In genomic region chr14:76768201-76768656, GRCh38 we compare ENCODE assay signal across 9 cellular contexts. TPM values are rescaled to one million over a fixed set of nuclear protein-coding genes. Genes with fewer than 3 reads are reported as not detected.
A peak's percentile ranks its signal among the peaks of the same experiment; 100 is the strongest.
DNase-seq lines count a peak whose midpoint lies in the region; ATAC-seq and TF ChIP-seq lines count a peak whose summit lies in the region.
"Had no signal": no experiment of that assay in that cellular context is flagged by ENCODE, and none has a peak within 500 bp of the region (broad histone marks: within the 10 kb centered on the region; RNA-seq: fewer than 3 reads in every experiment).

No MANE protein-coding gene starts in this region.

- H4K5ac ChIP-seq in IMR-90 (ENCODE audit: low read depth, low read length), result no peak overlapping the region

- H3K27me3 Mint-ChIP-seq in activated CD8-positive, alpha-beta T cell treated with anti-CD3 and anti-CD28 coated beads for 36 hours, result peaks cover 17% of the 10 kb centered on the region

- peaks cover 17% of the 10 kb centered on the region for H3K4me1 Mint-ChIP-seq in activated CD8-positive, alpha-beta T cell treated with anti-CD3 and anti-CD28 coated beads for 36 hours (ENCODE audit: low read depth)

- H2BK15ac ChIP-seq in IMR-90 (ENCODE audit: low read depth, low read length), result no peak overlapping the region

- H3K4me1 ChIP-seq in BLaER1 treated with 17β-estradiol and CSF1 and Interleukin-3, amounts not matched to agents 10 nM and 100 nM, result peaks cover 42 to 98% (median 65%) of the 10 kb centered on the region in 10 experiments
- H3K4me1 ChIP-seq in IMR-90 (ENCODE audit: control insufficient read depth, insufficient read depth, low read length), result peaks cover 11% of the 10 kb centered on the region
- H3K4me1 ChIP-seq in esophagus muscularis mucosa, result peaks cover 40 to 68% (median 47%) of the 10 kb centered on the region in 4 donors
- H3K4me1 ChIP-seq in trophoblast cell (ENCODE audit: control insufficient read depth in 1 of 2, insufficient read depth in 2 of 2, low read length in 2 of 2), result peaks cover 18 to 29% of the 10 kb centered on the region in 2 experiments
- peaks cover 0 to 4% of the 10 kb centered on the region in 2 donors for H3K4me1 ChIP-seq in aorta (ENCODE audit: control insufficient read depth in 1 of 2, insufficient read depth in 2 of 2, low read length in 2 of 2)

- no peak overlapping the region for H3K4me3 Mint-ChIP-seq in activated CD8-positive, alpha-beta T cell treated with anti-CD3 and anti-CD28 coated beads for 36 hours

- H3K27ac ChIP-seq in BLaER1 treated with 17β-estradiol and CSF1 and Interleukin-3, amounts not matched to agents 10 nM and 100 nM, result peak overlapping the region; percentile 24 to 89 (median 73); a peak in 21 of 22 replicates
- H3K27ac ChIP-seq in IMR-90 (ENCODE audit: insufficient read depth, low read length) (no peak overlapping the region), esophagus muscularis mucosa (replicated peaks in 1 of 4) (peak overlapping the region in 3 of 4 donors; percentile 43 to 70 (median 69)), trophoblast cell (ENCODE audit: low read depth, low read length) (no peak overlapping the region), aorta (ENCODE audit: low read depth in 1 of 2, low read length in 2 of 2) (peak overlapping the region in 1 of 2 donors; percentile 2)
- H3K27ac ChIP-seq: C4-2B had no signal

- H3K18ac ChIP-seq in IMR-90 (ENCODE audit: low read depth, low read length) (no peak overlapping the region), trophoblast cell (ENCODE audit: low read length) (no peak overlapping the region)

- TF ChIP-seq CTCF in IMR-90 (conservative IDR thresholded peaks at IDR 0.05; ENCODE audit: low read depth, low read length), result no peak
- TF ChIP-seq CTCF in activated CD8-positive, alpha-beta T cell treated with anti-CD3 and anti-CD28 coated beads for 36 hours (IDR thresholded peaks at IDR 0.05), result no peak
- no peak for TF ChIP-seq CTCF in esophagus muscularis mucosa (IDR thresholded peaks at IDR 0.05)

- no peak overlapping the region for H2AK9ac ChIP-seq in IMR-90 (replicated peaks; ENCODE audit: low read depth, low read length, poor library complexity)

- H4K8ac ChIP-seq in IMR-90 (ENCODE audit: low read depth in 2 of 2, low read length in 2 of 2), result peak overlapping the region; percentile 3 to 42; a peak in 2 of 4 replicates
- H4K8ac ChIP-seq in trophoblast cell (ENCODE audit: low read depth, low read length), result no peak overlapping the region

- in situ Hi-C loops in IMR-90 (cut with MboI; ENCODE audit: low sequenced_read_pairs), result no loop called here

- H3K4me2 ChIP-seq in BLaER1 treated with 17β-estradiol and CSF1 and Interleukin-3, amounts not matched to agents 10 nM and 100 nM, result peak overlapping the region; percentile 74 to 98 (median 90)
- H3K4me2 ChIP-seq in IMR-90 (ENCODE audit: low read depth, low read length), result no peak overlapping the region
- no peak overlapping the region for H3K4me2 ChIP-seq in trophoblast cell (ENCODE audit: low read length)

- no peaks in the 10 kb centered on the region for H3K79me2 ChIP-seq in trophoblast cell (ENCODE audit: control insufficient read depth, insufficient read depth, low read length, poor library complexity)

- no peak overlapping the region for H2BK12ac ChIP-seq in trophoblast cell (ENCODE audit: low read length)

- POLR2A ChIA-PET in IMR-90 (lab: Charles Lee; ENCODE audit: unreplicated experiment), result no interaction called here
- POLR2A ChIA-PET in activated CD8-positive, alpha-beta T cell treated with anti-CD3 and anti-CD28 coated beads for 36 hours (lab: Charles Lee), result no interaction called here

- no peaks in the 10 kb centered on the region for H3K9me3 Mint-ChIP-seq in activated CD8-positive, alpha-beta T cell treated with anti-CD3 and anti-CD28 coated beads for 36 hours

- no peaks in the 10 kb centered on the region for H3K36me3 Mint-ChIP-seq in activated CD8-positive, alpha-beta T cell treated with anti-CD3 and anti-CD28 coated beads for 36 hours (ENCODE audit: low read depth)

- H2AK5ac ChIP-seq in IMR-90 (ENCODE audit: low read depth, low read length) (no peak overlapping the region), trophoblast cell (ENCODE audit: low read length) (no peak overlapping the region)

- TF ChIP-seq EP300 in esophagus muscularis mucosa (IDR thresholded peaks at IDR 0.05), result no peak

- no peak overlapping the region for H3K14ac ChIP-seq in IMR-90 (replicated peaks; ENCODE audit: low read depth, low read length)
- no peak overlapping the region for H3K14ac ChIP-seq in trophoblast cell (ENCODE audit: low read length)

- H3K27ac Mint-ChIP-seq in activated CD8-positive, alpha-beta T cell treated with anti-CD3 and anti-CD28 coated beads for 36 hours, result peak overlapping the region; percentile 59

- H2BK5ac ChIP-seq in IMR-90 (ENCODE audit: low read depth, low read length, poor library complexity, severe bottlenecking) (no peak overlapping the region), trophoblast cell (ENCODE audit: low read depth, low read length, poor library complexity) (no peak overlapping the region)

- peak; percentile 79 for ATAC-seq in GM21381 (IDR thresholded peaks at IDR 0.05; ENCODE audit: unreplicated experiment)
- ATAC-seq in IMR-90 (ENCODE audit: low read depth), result no peak
- peak; percentile 99 for ATAC-seq in activated CD8-positive, alpha-beta T cell treated with anti-CD3 and anti-CD28 coated beads for 36 hours
- ATAC-seq in aorta (ENCODE audit: low FRiP score), result peak; percentile 68

- no peaks in the 10 kb centered on the region for H4K20me1 ChIP-seq in BLaER1 treated with 17β-estradiol and CSF1 and Interleukin-3, amounts not matched to agents 10 nM and 100 nM
- H4K20me1 ChIP-seq in IMR-90 (ENCODE audit: insufficient read depth, low read length), result no peaks in the 10 kb centered on the region

- no TSS peak for BruUV-seq in IMR-90 (replicated peaks; lab: Mats Ljungman, UMichigan)

- peak overlapping the region; percentile 34; the same call in 1 of the 2 replicates for H3K4ac ChIP-seq in IMR-90 (ENCODE audit: low read depth, low read length)
- no peak overlapping the region for H3K4ac ChIP-seq in trophoblast cell (ENCODE audit: low read depth, low read length)

- peaks cover 6% of the 10 kb centered on the region; the same call in 1 of the 2 replicates for H3K9me1 ChIP-seq in IMR-90 (ENCODE audit: insufficient read depth, low read length)

- no peak for TF ChIP-seq POLR2A in IMR-90 (IDR thresholded peaks at IDR 0.05; ENCODE audit: low read depth, low read length)
- TF ChIP-seq POLR2A in esophagus muscularis mucosa (IDR thresholded peaks at IDR 0.05; ENCODE audit: low read depth), result no peak

- no peak overlapping the region for H3K56ac ChIP-seq in IMR-90 (ENCODE audit: extremely low read depth, insufficient read depth, low read length)

- intact Hi-C loops in IMR-90 (cut with micrococcal nuclease) (no loop called here), esophagus muscularis mucosa (cut with DNase I) (no loop called here), aorta (cut with DNase I) (no loop called here)
- intact Hi-C loops in activated CD8-positive, alpha-beta T cell treated with anti-CD3 and anti-CD28 coated beads for 36 hours (cut with micrococcal nuclease), result no loop called here

- no peak overlapping the region for H2BK20ac ChIP-seq in IMR-90 (ENCODE audit: low read depth, low read length)

- peaks cover 0 to 11% (median 8%) of the 10 kb centered on the region in 11 experiments; a peak in 16 of 22 replicates for H3K27me3 ChIP-seq in BLaER1 treated with 17β-estradiol and CSF1 and Interleukin-3, amounts not matched to agents 10 nM and 100 nM
- no peaks in the 10 kb centered on the region for H3K27me3 ChIP-seq in IMR-90 (ENCODE audit: control insufficient read depth, insufficient read depth, low read length)
- H3K27me3 ChIP-seq in esophagus muscularis mucosa, result no peaks in the 10 kb centered on the region
- peaks cover under 1% of the 10 kb centered on the region for H3K27me3 ChIP-seq in trophoblast cell (ENCODE audit: insufficient read depth, low read length)
- no peaks in the 10 kb centered on the region for H3K27me3 ChIP-seq in aorta (ENCODE audit: control insufficient read depth in 1 of 2, insufficient read depth in 2 of 2, low read length in 1 of 2)

- no peak overlapping the region for H4K12ac ChIP-seq in trophoblast cell (ENCODE audit: low read depth, low read length)

- no peak overlapping the region for H2BK120ac ChIP-seq in IMR-90 (ENCODE audit: low read depth, low read length)
- H2BK120ac ChIP-seq in trophoblast cell (ENCODE audit: insufficient read depth, low read length, poor library complexity), result no peak overlapping the region

- H2AFZ ChIP-seq in IMR-90 (replicated peaks; ENCODE audit: low read length, poor library complexity) (peak overlapping the region; percentile 62), trophoblast cell (ENCODE audit: insufficient read depth, low read length, poor library complexity) (peak overlapping the region; percentile 6)

- WGBS in IMR-90 (ENCODE audit: extremely low coverage in 2 of 2, insufficient read length in 1 of 2), 2 experiments, result no CpG with 5 or more reads among the region's 11 CpGs
- WGBS in esophagus muscularis mucosa, result 42% methylated on average over 7 of the region's 11 CpGs
- WGBS in trophoblast cell (ENCODE audit: extremely low coverage, insufficient coverage, insufficient read length), result no CpG with 5 or more reads among the region's 11 CpGs
- WGBS in aorta, 2 donors, result 2 to 4% methylated on average over 11 of the region's 11 CpGs

- CTCF ChIA-PET in IMR-90 (lab: Yijun Ruan, JAX), result no interaction called here
- CTCF ChIA-PET in activated CD8-positive, alpha-beta T cell treated with anti-CD3 and anti-CD28 coated beads for 36 hours (lab: Charles Lee), result interaction anchor here (0.8 to 8.6 kb wide), 3 partner anchors 16 to 58 kb away, joined by 3 to 51 read pairs (median 7); no protein-coding TSS in a partner anchor

- no peak for DNase-seq in IMR-90
- peak; percentile 79 for DNase-seq in activated CD8-positive, alpha-beta T cell treated with anti-CD3 and anti-CD28 coated beads for 36 hours
- no peak for DNase-seq in esophagus muscularis mucosa (ENCODE audit: extremely low spot score)
- DNase-seq in trophoblast cell, result peak; percentile 42 to 45
- DNase-seq in aorta, result peak; percentile 82 to 90
- no peak for DNase-seq in superior temporal gyrus (ENCODE audit: extremely low spot score)

- peak overlapping the region in 10 of 11 experiments; percentile 29 to 70 (median 58); a peak in 17 of 22 replicates for H3K9ac ChIP-seq in BLaER1 treated with 17β-estradiol and CSF1 and Interleukin-3, amounts not matched to agents 10 nM and 100 nM
- no peak overlapping the region for H3K9ac ChIP-seq in IMR-90 (ENCODE audit: low read depth, low read length)
- H3K9ac ChIP-seq in trophoblast cell (ENCODE audit: low read length), result no peak overlapping the region

- TF ChIP-seq RAD21 in IMR-90 (IDR thresholded peaks at IDR 0.05; ENCODE audit: low read length), result no peak

- H3K79me1 ChIP-seq in IMR-90 (ENCODE audit: low read depth in 1 of 2, low read length in 2 of 2) (no peaks in the 10 kb centered on the region), trophoblast cell (ENCODE audit: low read length) (peaks cover 9% of the 10 kb centered on the region)

- peak overlapping the region in 4 of 10 experiments; percentile 9 to 44 (median 22); a peak in 5 of 20 replicates for H3K4me3 ChIP-seq in BLaER1 treated with 17β-estradiol and CSF1 and Interleukin-3, amounts not matched to agents 10 nM and 100 nM
- H3K4me3 ChIP-seq in IMR-90 (ENCODE audit: insufficient read depth, low read depth, low read length) (no peak overlapping the region), esophagus muscularis mucosa (no peak overlapping the region), trophoblast cell (ENCODE audit: low read depth, low read length) (no peak overlapping the region), aorta (ENCODE audit: low read length in 2 of 2) (no peak overlapping the region)

- dilution Hi-C loops in IMR-90 (cut with HindIII; ENCODE audit: low sequenced_read_pairs, unreplicated experiment), result no loop called here

- H3K36me3 ChIP-seq in BLaER1 treated with 17β-estradiol and CSF1 and Interleukin-3, amounts not matched to agents 10 nM and 100 nM, result no peaks in the 10 kb centered on the region; a peak in 1 of 22 replicates
- H3K36me3 ChIP-seq in IMR-90 (ENCODE audit: control insufficient read depth, insufficient read depth, low read length), result peaks cover 4% of the 10 kb centered on the region; the same call in 1 of the 2 replicates
- H3K36me3 ChIP-seq in esophagus muscularis mucosa, result peaks cover 0 to 9% (median 2%) of the 10 kb centered on the region in 4 donors
- H3K36me3 ChIP-seq in trophoblast cell (ENCODE audit: control insufficient read depth in 1 of 2, insufficient read depth in 2 of 2, low read length in 2 of 2), result no peaks in the 10 kb centered on the region
- H3K36me3 ChIP-seq in aorta (ENCODE audit: control insufficient read depth in 1 of 2, insufficient read depth in 2 of 2, low read length in 1 of 2), result no peaks in the 10 kb centered on the region

- H4K91ac ChIP-seq in IMR-90 (ENCODE audit: insufficient read depth, low read depth, low read length) (no peak overlapping the region), trophoblast cell (ENCODE audit: low read depth, low read length) (no peak overlapping the region)

- H3K23ac ChIP-seq in IMR-90 (ENCODE audit: low read depth, low read length) (no peak overlapping the region), trophoblast cell (ENCODE audit: low read length) (no peak overlapping the region)

- H3K9me3 ChIP-seq in BLaER1 treated with 17β-estradiol and CSF1 and Interleukin-3, amounts not matched to agents 10 nM and 100 nM (replicated peaks in 1 of 11), result no peaks in the 10 kb centered on the region
- H3K9me3 ChIP-seq in IMR-90 (ENCODE audit: control insufficient read depth, insufficient read depth, low read length) (no peaks in the 10 kb centered on the region), esophagus muscularis mucosa (no peaks in the 10 kb centered on the region), trophoblast cell (ENCODE audit: insufficient read depth, low read depth, low read length) (no peaks in the 10 kb centered on the region), aorta (ENCODE audit: control insufficient read depth, low read length) (no peaks in the 10 kb centered on the region)

RNA-seq across cellular contexts. Expression of gene VASH1, which starts 7.0 kb away (rescaled TPM):
- total RNA-seq in IMR-90 (2012; rRNA removed) (1.9 and 2.0 TPM in 2 replicates), esophagus muscularis mucosa (10 to 100 TPM in 2 of 4 donors, 1 to 10 TPM in 2; 5.6 to 17.5 (median 9.2) TPM), aorta (10 to 100 TPM; 16.1 to 42.7 TPM)
- polyA plus RNA-seq in IMR-90 (2012; rRNA removed) (9.5 and 9.6 TPM in 2 replicates), aorta (10 to 100 TPM; 13.6 to 26.9 TPM)
- 5.5 TPM in 2 replicates for polyA plus RNA-seq in IMR-90 (2012; cell fraction: cytosol; rRNA removed)
- 22.8 and 31.0 TPM in 2 replicates for polyA plus RNA-seq in IMR-90 (2012; cell fraction: nucleus; rRNA removed; ENCODE audit: low replicate concordance)
- total RNA-seq in activated CD8-positive, alpha-beta T cell treated with anti-CD3 and anti-CD28 coated beads for 36 hours, result 1 to 10 TPM; 1.7 to 2.2 TPM
- 3.8 and 3.9 TPM in 2 replicates for polyA plus RNA-seq in trophoblast cell (2013)

RNA-seq across cellular contexts. Expression of gene ANGEL1, which starts 44.5 kb away (rescaled TPM):
- 3.6 and 4.1 TPM in 2 replicates for total RNA-seq in IMR-90 (2012; rRNA removed)
- 8.4 and 10.0 TPM in 2 replicates for polyA plus RNA-seq in IMR-90 (2012; rRNA removed)
- polyA plus RNA-seq in IMR-90 (2012; cell fraction: cytosol; rRNA removed), result 5.4 and 7.7 TPM in 2 replicates
- polyA plus RNA-seq in IMR-90 (2012; cell fraction: nucleus; rRNA removed; ENCODE audit: low replicate concordance), result 23.8 and 32.6 TPM in 2 replicates
- 10 to 100 TPM; 16.5 to 21.5 TPM for total RNA-seq in activated CD8-positive, alpha-beta T cell treated with anti-CD3 and anti-CD28 coated beads for 36 hours
- total RNA-seq in esophagus muscularis mucosa, result 10 to 100 TPM in 2 of 4 donors, 1 to 10 TPM in 2; 7.9 to 15.8 (median 11.3) TPM
- 6.4 TPM in 2 replicates for polyA plus RNA-seq in trophoblast cell (2013)
- 10 to 100 TPM; 17.1 to 32.2 TPM for total RNA-seq in aorta
- 1 to 10 TPM; 1.1 to 9.7 TPM for polyA plus RNA-seq in aorta

RNA-seq across cellular contexts. Expression of gene LRRC74A, which starts 58.0 kb away (rescaled TPM):
- total RNA-seq in IMR-90 (2012; rRNA removed) (not detected in 2 replicates), esophagus muscularis mucosa (not detected), aorta (not detected)
- polyA plus RNA-seq in IMR-90 (2012; rRNA removed) (not detected in 2 replicates), aorta (1 to 10 TPM in 1 of 2 donors, not detected in 1; 4.4 TPM)
- polyA plus RNA-seq in IMR-90 (2012; cell fraction: cytosol; rRNA removed), result not detected in 2 replicates
- polyA plus RNA-seq in IMR-90 (2012; cell fraction: nucleus; rRNA removed; ENCODE audit: low replicate concordance), result not detected in 2 replicates
- total RNA-seq in activated CD8-positive, alpha-beta T cell treated with anti-CD3 and anti-CD28 coated beads for 36 hours, result not detected
- not detected in 2 replicates for polyA plus RNA-seq in trophoblast cell (2013)

Comparison
In these comparisons a context has a peak if more than half of its experiments do, and no peak if none do; other contexts are left out.
1. H3K27ac ChIP-seq: peak in BLaER1 treated with 17β-estradiol and CSF1 and Interleukin-3, amounts not matched to agents 10 nM and 100 nM (11 of 11) and esophagus muscularis mucosa (3 of 4); none in IMR-90 (single experiment) and trophoblast cell (single experiment).
2. H3K4me2 ChIP-seq: peak in BLaER1 treated with 17β-estradiol and CSF1 and Interleukin-3, amounts not matched to agents 10 nM and 100 nM (11 of 11); none in IMR-90 (single experiment) and trophoblast cell (single experiment).
3. H3K9ac ChIP-seq: peak in BLaER1 treated with 17β-estradiol and CSF1 and Interleukin-3, amounts not matched to agents 10 nM and 100 nM (10 of 11); none in IMR-90 (single experiment) and trophoblast cell (single experiment).
4. DNase-seq: peak in activated CD8-positive, alpha-beta T cell treated with anti-CD3 and anti-CD28 coated beads for 36 hours (single experiment), trophoblast cell (2 of 2) and aorta (2 of 2); none in IMR-90 (single experiment), esophagus muscularis mucosa (single experiment) and superior temporal gyrus (single experiment).